ENCODE assay signal across 25 cellular contexts in the genomic region with DNA sequence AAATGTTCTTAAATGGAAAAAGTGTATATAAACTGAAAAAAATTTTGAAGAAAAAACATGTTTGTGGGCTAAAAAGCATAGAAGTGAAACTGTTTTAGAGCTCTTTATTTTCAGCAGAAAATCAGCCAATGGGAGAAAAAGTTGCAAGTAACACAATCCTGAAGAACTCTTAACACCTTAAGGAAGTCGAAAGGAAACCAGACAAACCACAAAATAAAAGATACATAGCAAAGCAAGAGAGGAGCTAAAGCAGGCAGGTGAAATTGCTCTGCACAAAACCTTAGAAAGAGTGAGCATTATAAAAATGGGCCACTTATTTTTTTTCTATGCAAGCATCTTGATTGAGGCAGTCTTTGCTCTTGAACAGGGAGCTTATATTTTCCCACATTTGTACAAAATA.
"Had no signal": no experiment of that assay in that cellular context is flagged by ENCODE, and none has a peak within 500 bp of the region (broad histone marks: within the 10 kb centered on the region; RNA-seq: fewer than 3 reads in every experiment).

No MANE protein-coding gene starts in this region.

- H3K9me3 Mint-ChIP-seq: activated B cell treated with CpG ODN at 0.5 μM for 24 hours; activated T-helper 1 cell treated with anti-CD3 and anti-CD28 coated beads, Interleukin-12 subunit alpha, Interleukin-12 subunit beta, Interleukin-2, Interleukin-4 antibody, amounts not matched to agents 30 ng/mL and 10 ng/mL and 1 ng/mL, durations not matched to agents 14 hours and 24 hours and 36 hours; central memory CD8-positive, alpha-beta T cell; dendritic cell treated with granulocyte-macrophage colony-stimulating factor and Interleukin-4, amounts not matched to agents 40 ng/mL and 50 ng/mL, for 4 days; type B pancreatic cell had no signal

- H3K4me1 ChIP-seq: breast epithelium, gastrocnemius medialis, right lobe of liver, uterus had no signal

- H3K4me3 Mint-ChIP-seq: activated B cell treated with CpG ODN at 0.5 μM for 24 hours; activated T-helper 1 cell treated with anti-CD3 and anti-CD28 coated beads, Interleukin-12 subunit alpha, Interleukin-12 subunit beta, Interleukin-2, Interleukin-4 antibody, amounts not matched to agents 30 ng/mL and 10 ng/mL and 1 ng/mL, durations not matched to agents 14 hours and 24 hours and 36 hours; central memory CD8-positive, alpha-beta T cell; dendritic cell treated with granulocyte-macrophage colony-stimulating factor and Interleukin-4, amounts not matched to agents 40 ng/mL and 50 ng/mL, for 4 days; type B pancreatic cell had no signal

- H3K27me3 ChIP-seq: breast epithelium, gastrocnemius medialis, ovary, right lobe of liver, uterus had no signal

- H3K9me3 ChIP-seq: gastrocnemius medialis, ovary, right lobe of liver, thoracic aorta, uterus had no signal

- ATAC-seq: gastrocnemius medialis; left colon; right lobe of liver; stimulated activated naive CD8-positive, alpha-beta T cell treated with anti-CD3 and anti-CD28 coated beads, Interleukin-15, Interleukin-2, amounts not matched to agents 100 U/mL and 50 U/mL, for 24 hours had no signal

- H3K27me3 Mint-ChIP-seq: activated B cell treated with CpG ODN at 0.5 μM for 24 hours; central memory CD8-positive, alpha-beta T cell; dendritic cell treated with granulocyte-macrophage colony-stimulating factor and Interleukin-4, amounts not matched to agents 40 ng/mL and 50 ng/mL, for 4 days; progenitor cell of endocrine pancreas; type B pancreatic cell had no signal

- H3K4me3 ChIP-seq: breast epithelium, gastrocnemius medialis, ovary, right lobe of liver, thoracic aorta, uterus had no signal

- H3K27ac ChIP-seq: breast epithelium, gastrocnemius medialis, ovary, right lobe of liver, thoracic aorta, uterus had no signal

- H3K36me3 ChIP-seq: breast epithelium, gastrocnemius medialis, ovary, right lobe of liver, thoracic aorta, uterus had no signal

- H3K27ac Mint-ChIP-seq: activated B cell treated with CpG ODN at 0.5 μM for 24 hours; activated T-helper 1 cell treated with anti-CD3 and anti-CD28 coated beads, Interleukin-12 subunit alpha, Interleukin-12 subunit beta, Interleukin-2, Interleukin-4 antibody, amounts not matched to agents 30 ng/mL and 10 ng/mL and 1 ng/mL, durations not matched to agents 14 hours and 24 hours and 36 hours; dendritic cell treated with granulocyte-macrophage colony-stimulating factor and Interleukin-4, amounts not matched to agents 40 ng/mL and 50 ng/mL, for 4 days; progenitor cell of endocrine pancreas; type B pancreatic cell had no signal

- H3K36me3 Mint-ChIP-seq: type B pancreatic cell had no signal

- DNase-seq: activated B cell treated with CpG ODN at 0.5 μM for 24 hours; activated CD4-positive, alpha-beta T cell treated with anti-CD3 and anti-CD28 coated beads, Interleukin-2, amount 50 U/mL, for 4 hours; activated CD8-positive, alpha-beta memory T cell treated with anti-CD3 and anti-CD28 coated beads, Interleukin-2, amount 50 U/mL, for 4 hours; activated effector memory CD4-positive, alpha-beta T cell treated with anti-CD3 and anti-CD28 coated beads, Interleukin-2, amount 50 U/mL, for 16 hours; activated naive CD4-positive, alpha-beta T cell treated with anti-CD3 and anti-CD28 coated beads, Interleukin-2, amount 50 U/mL, for 16 hours; activated T-cell treated with anti-CD3 and anti-CD28 coated beads, Interleukin-2, amount 50 U/mL, for 1 hour; effector CD4-positive, alpha-beta T cell; gastrocnemius medialis; head of caudate nucleus; hippocampal formation; kidney; left colon; mammary epithelial cell; ovary; right lobe of liver; stimulated activated CD4-positive, alpha-beta T cell treated with anti-CD3 and anti-CD28 coated beads, Interleukin-2, amount 100 ng/mL, for 48 hours; stimulated activated naive CD8-positive, alpha-beta T cell treated with anti-CD3 and anti-CD28 coated beads, Interleukin-15, Interleukin-2, amounts not matched to agents 100 U/mL and 50 U/mL, for 24 hours; uterus had no signal
